ENCODE assay signal across 25 cellular contexts in genomic region chr19:36172852-36173251, GRCh38. TPM values are rescaled to one million over a fixed set of nuclear protein-coding genes. Genes with fewer than 3 reads are reported as not detected.
DNase-seq lines count a peak whose midpoint lies in the region; TF ChIP-seq lines count a peak whose summit lies in the region.
"Had no signal": no experiment of that assay in that cellular context is flagged by ENCODE, and none has a peak within 500 bp of the region (broad histone marks: within the 10 kb centered on the region; RNA-seq: fewer than 3 reads in every experiment).

No MANE protein-coding gene starts in this region.

- TF ChIP-seq CTCF in VCaP (conservative IDR thresholded peaks at IDR 0.05): no peak

- intact Hi-C loops in posterior vena cava (cut with DNase I): no loop called here

- peak; percentile 13 for DNase-seq in posterior vena cava (ENCODE audit: low spot score)
- DNase-seq in Kasumi-1 (lab: John Stamatoyannopoulos, UW): no peak
- no peak for DNase-seq in middle frontal gyrus (ENCODE audit: extremely low spot score, low spot score)
- DNase-seq in NCI-H2171 (lab: John Stamatoyannopoulos, UW): no peak
- DNase-seq: 8988T; ACHN; BE2C; C1 segment of cervical spinal cord; CD4-positive, alpha-beta memory T cell; CD4-positive, CD25-positive, alpha-beta regulatory T cell; CD8-positive, alpha-beta memory T cell; COR-L47; DMS 273 treated with DMSO at 0.1 percent for 48 hours; DMS153; DMS53; DMS79; DND-41; EL; GDM1 had no signal

- peak overlapping the region; percentile 29; the same call in 1 of the 2 replicates for H3K27ac ChIP-seq in VCaP
- H3K27ac ChIP-seq: BLaER1 had no signal

RNA-seq across cellular contexts. Expression of gene COX7A1, which starts 20.6 kb away (rescaled TPM):
- 100 to 1,000 TPM; 232 to 242 TPM for total RNA-seq in posterior vena cava
- total RNA-seq: A673; CD4-positive, alpha-beta memory T cell; CD4-positive, CD25-positive, alpha-beta regulatory T cell; CD8-positive, alpha-beta memory T cell; Daoy; G401; GM12878 had no signal

RNA-seq across cellular contexts. Expression of gene CAPNS1, which starts 33.0 kb away (rescaled TPM):
- total RNA-seq in posterior vena cava: 100 to 1,000 TPM; 586 to 597 TPM

RNA-seq across cellular contexts. Expression of gene ZNF565, which starts 41.6 kb away (rescaled TPM):
- 1 to 10 TPM; 5.2 to 5.3 TPM for total RNA-seq in posterior vena cava

RNA-seq across cellular contexts. Expression of gene ZNF146, which starts 42.1 kb away (rescaled TPM):
- 10 to 100 TPM; 40.2 to 41.7 TPM for total RNA-seq in posterior vena cava

RNA-seq across cellular contexts. Expression of gene TBCB, which starts 57.6 kb away (rescaled TPM):
- 100 to 1,000 TPM; 133 to 141 TPM for total RNA-seq in posterior vena cava
